ENCODE assay signal across 9 cellular contexts in the genomic region with DNA sequence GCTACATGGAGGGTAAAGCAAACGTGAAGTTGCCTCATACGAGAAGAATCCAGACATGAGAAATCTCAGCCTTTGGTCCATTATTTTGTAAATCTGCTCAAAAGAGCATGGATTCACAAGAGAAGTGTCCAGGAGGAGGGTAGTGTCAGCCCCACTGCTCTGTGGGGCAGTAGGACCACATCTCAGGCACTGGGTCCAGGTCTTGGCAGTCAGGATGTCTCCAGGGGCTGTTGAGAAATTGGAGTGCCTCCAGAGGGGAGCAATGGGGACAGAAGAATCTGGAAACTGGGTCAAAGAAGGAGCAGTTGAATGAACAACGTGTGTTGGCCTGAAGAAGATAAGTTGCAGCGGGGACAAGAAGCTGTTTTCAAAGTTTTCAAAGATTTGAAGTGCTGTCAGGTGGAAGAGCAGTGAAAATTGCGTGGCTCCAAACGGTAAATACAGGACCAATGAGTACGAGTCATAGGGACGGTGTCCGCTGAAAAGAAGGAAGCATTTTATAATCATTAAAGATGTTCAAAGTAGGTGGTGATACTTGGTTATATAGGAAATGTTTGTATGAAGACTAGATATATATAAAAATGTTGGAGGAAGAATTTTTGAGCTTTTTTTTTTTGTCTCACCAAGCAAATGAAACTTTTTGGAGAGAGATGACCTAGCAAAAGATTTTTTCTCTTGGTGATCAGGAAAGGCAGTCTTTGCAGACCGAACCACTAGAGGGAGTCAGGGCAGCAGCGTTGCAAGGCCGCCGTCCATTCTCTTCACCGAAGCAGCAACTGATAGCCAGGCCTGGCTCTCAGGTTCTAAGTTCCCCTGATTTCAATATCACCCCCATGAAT. TPM values are rescaled to one million over a fixed set of nuclear protein-coding genes. Genes with fewer than 3 reads are reported as not detected.
DNase-seq lines count a peak whose midpoint lies in the region; ATAC-seq and TF ChIP-seq lines count a peak whose summit lies in the region.
"Had no signal": no experiment of that assay in that cellular context is flagged by ENCODE, and none has a peak within 500 bp of the region (broad histone marks: within the 10 kb centered on the region; RNA-seq: fewer than 3 reads in every experiment).

No MANE protein-coding gene starts in this region.

- DNase-seq in NCI-H1092 treated with DMSO at 0.1 percent for 48 hours (lab: John Stamatoyannopoulos, UW) (peak; percentile 51), NCI-H1092 (lab: John Stamatoyannopoulos, UW) (no peak), MG63 (peak; percentile 66), T-cell (peak; percentile 9 to 69 (median 48)), amniotic epithelial cell (ENCODE audit: low read depth) (peak; percentile 65), left ventricle myocardium inferior (peak; percentile 56), retina (peak; percentile 64)

- ATAC-seq in T-cell (replicated peaks in 1 of 4) (peak in 3 of 4 experiments; percentile 54 to 69 (median 68)), HG03520 (IDR thresholded peaks at IDR 0.05; ENCODE audit: unreplicated experiment) (no peak)

- H3K36me3 Mint-ChIP-seq in T-cell: no peaks in the 10 kb centered on the region

- H3K4me3 Mint-ChIP-seq in T-cell: no peak overlapping the region

- H3K4me1 Mint-ChIP-seq in T-cell: peaks cover 7 to 21% (median 18%) of the 10 kb centered on the region in 3 donors

- H3K27me3 Mint-ChIP-seq in T-cell: peaks cover 3 to 9% of the 10 kb centered on the region in 2 donors

- H3K36me3 ChIP-seq in MG63: no peaks in the 10 kb centered on the region
- H3K36me3 ChIP-seq in left ventricle myocardium inferior: no peaks in the 10 kb centered on the region

- H3K27ac Mint-ChIP-seq in T-cell: no peak overlapping the region

- no peaks in the 10 kb centered on the region for H3K4me1 ChIP-seq in left ventricle myocardium inferior
- H3K4me1 ChIP-seq: BLaER1 had no signal

- CTCF ChIA-PET in T-cell (lab: Charles Lee): interaction anchor here (0.5 to 2.9 kb wide), 21 partner anchors 8 to 1216 kb away, joined by 3 to 20 read pairs (median 3); partner anchors contain the start of genes WDR41 (in 2 of the 2) and SCAMP1 (in 1 of the 2)

- peak; percentile 91 for TF ChIP-seq CTCF in left ventricle myocardium inferior (IDR thresholded peaks at IDR 0.05; ENCODE audit: borderline replicate concordance)

- no peak overlapping the region for H3K27ac ChIP-seq in left ventricle myocardium inferior (replicated peaks)
- H3K27ac ChIP-seq: BLaER1 had no signal

- intact Hi-C loops in left ventricle myocardium inferior (cut with micrococcal nuclease): no loop called here

- H3K4me3 ChIP-seq in MG63 (no peak overlapping the region), left ventricle myocardium inferior (no peak overlapping the region)
- H3K4me3 ChIP-seq: BLaER1 had no signal

- no peaks in the 10 kb centered on the region for H3K9me3 ChIP-seq in MG63
- H3K9me3 ChIP-seq in left ventricle myocardium inferior (replicated peaks): peaks cover 5% of the 10 kb centered on the region
- H3K9me3 ChIP-seq: BLaER1 had no signal

- POLR2A ChIA-PET in T-cell (lab: Charles Lee): interaction anchor here (0.5 to 0.6 kb wide), 3 partner anchors 52 to 896 kb away, joined by 3 to 5 read pairs (median 4); partner anchors contain the start of gene WDR41 (in 1 of the 2)

- no peaks in the 10 kb centered on the region for H3K27me3 ChIP-seq in MG63
- no peaks in the 10 kb centered on the region for H3K27me3 ChIP-seq in left ventricle myocardium inferior (ENCODE audit: low read depth)
- H3K27me3 ChIP-seq: BLaER1 had no signal

- H3K9me3 Mint-ChIP-seq in T-cell: no peaks in the 10 kb centered on the region

RNA-seq across cellular contexts. Expression of gene ZBED3, which starts 57.1 kb away (rescaled TPM):
- 0.20 TPM in 1 of 2 replicates, not detected in the other for total RNA-seq in MG63 (2014; rRNA removed; shearing (Covaris generic); ENCODE audit: low replicate concordance)
- total RNA-seq in T-cell (1 to 10 TPM; 2.9 to 5.1 (median 4.3) TPM), left ventricle myocardium inferior (7.8 TPM)
